Comparison of ENCODE assay signal across 9 cellular contexts in the genomic region with DNA sequence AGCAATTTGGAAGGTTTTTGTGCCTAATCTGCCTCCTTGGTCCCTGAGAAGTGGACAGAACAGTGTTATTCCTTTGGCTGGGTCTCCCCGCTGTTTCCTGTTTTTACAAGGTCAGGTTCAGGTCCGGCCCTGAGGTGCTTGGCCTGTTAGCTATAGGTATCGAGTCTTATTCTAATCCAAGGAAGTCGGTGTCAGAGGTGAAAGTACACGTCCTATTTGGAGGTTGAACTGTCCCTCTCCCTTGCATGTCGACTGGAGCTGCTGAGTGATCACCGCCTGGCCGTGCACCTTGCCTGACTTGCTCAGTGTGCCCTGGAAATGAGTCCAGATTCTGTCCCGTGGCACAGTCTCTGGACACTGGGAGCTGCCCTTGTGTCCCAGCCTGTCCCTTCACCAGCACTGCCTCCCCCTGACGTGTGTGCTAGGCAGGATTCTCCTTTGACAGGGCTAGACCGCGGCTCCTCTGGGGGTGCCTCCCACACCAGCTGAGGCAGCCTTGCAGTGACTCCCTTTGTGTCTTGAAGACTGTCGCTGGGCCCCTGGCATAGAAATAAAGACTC.
A peak's percentile ranks its signal among the peaks of the same experiment; 100 is the strongest.
DNase-seq lines count a peak whose midpoint lies in the region; ATAC-seq and TF ChIP-seq lines count a peak whose summit lies in the region.
"Had no signal": no experiment of that assay in that cellular context is flagged by ENCODE, and none has a peak within 500 bp of the region (broad histone marks: within the 10 kb centered on the region; RNA-seq: fewer than 3 reads in every experiment).

No MANE protein-coding gene starts in this region.

- no peak for TF ChIP-seq CTCF in NB4 (IDR thresholded peaks at IDR 0.05; ENCODE audit: low read depth, low read length)
- no peak for TF ChIP-seq CTCF in endodermal cell (conservative IDR thresholded peaks at IDR 0.05)
- no peak for TF ChIP-seq CTCF in GM20000 (IDR thresholded peaks at IDR 0.05; ENCODE audit: extremely low read depth, missing control alignments)

- intact Hi-C loops in naive thymus-derived CD4-positive, alpha-beta T cell (cut with micrococcal nuclease): no loop called here

- H3K9ac ChIP-seq in endodermal cell (ENCODE audit: extremely low read depth, low read length, poor library complexity, severe bottlenecking): no peak overlapping the region

- peaks cover 35% of the 10 kb centered on the region for H3K36me3 Mint-ChIP-seq in endodermal cell (ENCODE audit: low read depth)
- peaks cover 0 to 8% (median 5%) of the 10 kb centered on the region in 5 donors for H3K36me3 Mint-ChIP-seq in naive thymus-derived CD4-positive, alpha-beta T cell

- no peaks in the 10 kb centered on the region for H3K9me3 ChIP-seq in endodermal cell (ENCODE audit: control insufficient read depth, low read length)
- no peaks in the 10 kb centered on the region for H3K9me3 ChIP-seq in naive thymus-derived CD4-positive, alpha-beta T cell (ENCODE audit: control insufficient read depth in 2 of 3, low read length in 3 of 3)

- H3K4me1 ChIP-seq in endodermal cell (ENCODE audit: control insufficient read depth, insufficient read depth, low read length): peaks cover 25% of the 10 kb centered on the region
- H3K4me1 ChIP-seq in naive thymus-derived CD4-positive, alpha-beta T cell (ENCODE audit: control insufficient read depth in 2 of 2, insufficient read depth in 2 of 2, low read length in 2 of 2): peaks cover 10 to 23% of the 10 kb centered on the region in 2 donors

- peaks cover 32% of the 10 kb centered on the region for H3K4me1 Mint-ChIP-seq in endodermal cell
- H3K4me1 Mint-ChIP-seq in naive thymus-derived CD4-positive, alpha-beta T cell: peaks cover 41 to 76% (median 65%) of the 10 kb centered on the region in 7 donors

- no peaks in the 10 kb centered on the region for H3K27me3 ChIP-seq in endodermal cell (ENCODE audit: control insufficient read depth, insufficient read depth, low read length, poor library complexity, severe bottlenecking)
- no peaks in the 10 kb centered on the region for H3K27me3 ChIP-seq in naive thymus-derived CD4-positive, alpha-beta T cell (ENCODE audit: control insufficient read depth in 2 of 2, insufficient read depth in 2 of 2, low read length in 2 of 2)

- no peak for TF ChIP-seq POLR2A in NB4 (IDR thresholded peaks at IDR 0.05; ENCODE audit: extremely low read depth, insufficient read length)

- peak overlapping the region; percentile 8 for H3K27ac ChIP-seq in endodermal cell (ENCODE audit: low read depth, low read length)
- H3K27ac ChIP-seq in naive thymus-derived CD4-positive, alpha-beta T cell (ENCODE audit: low read depth, low read length): peak overlapping the region; percentile 28

- peak; percentile 25 for ATAC-seq in naive thymus-derived CD4-positive, alpha-beta T cell
- no peak for ATAC-seq in HG03045 (IDR thresholded peaks at IDR 0.05; ENCODE audit: unreplicated experiment)

- POLR2A ChIA-PET in naive thymus-derived CD4-positive, alpha-beta T cell (lab: Charles Lee): no interaction called here

- H3K4me3 Mint-ChIP-seq in endodermal cell: no peak overlapping the region
- peak overlapping the region in 4 of 10 donors; percentile 7 to 61 (median 14) for H3K4me3 Mint-ChIP-seq in naive thymus-derived CD4-positive, alpha-beta T cell

- no peaks in the 10 kb centered on the region for H3K27me3 Mint-ChIP-seq in endodermal cell (ENCODE audit: insufficient read depth)
- H3K27me3 Mint-ChIP-seq in naive thymus-derived CD4-positive, alpha-beta T cell: no peaks in the 10 kb centered on the region

- 71 to 76% methylated on average over 9 to 13 of the region's 13 CpGs for WGBS in endodermal cell (ENCODE audit: insufficient coverage in 1 of 2, insufficient read length in 1 of 2), 2 experiments

- no peaks in the 10 kb centered on the region for H3K9me3 Mint-ChIP-seq in endodermal cell
- no peaks in the 10 kb centered on the region for H3K9me3 Mint-ChIP-seq in naive thymus-derived CD4-positive, alpha-beta T cell

- CTCF ChIA-PET in naive thymus-derived CD4-positive, alpha-beta T cell (lab: Charles Lee): interaction anchor here (1.2 kb wide), 2 partner anchors 13 to 59 kb away, joined by 3 to 4 read pairs; no protein-coding TSS in a partner anchor

- peak; percentile 22 for DNase-seq in AG20443 (ENCODE audit: low spot score)
- DNase-seq in NB4 (ENCODE audit: low read depth): peak; percentile 71
- DNase-seq in endodermal cell: peak; percentile 65
- DNase-seq in naive thymus-derived CD4-positive, alpha-beta T cell: peak in 1 of 9 donors; percentile 12
- no peak for DNase-seq in GM20000 (ENCODE audit: low spot score)
- no peak for DNase-seq in NCI-H1694 (lab: John Stamatoyannopoulos, UW)
- no peak for DNase-seq in SW480 (ENCODE audit: low spot score)
- DNase-seq: foreskin fibroblast had no signal

- peaks cover 61% of the 10 kb centered on the region for H3K36me3 ChIP-seq in endodermal cell (ENCODE audit: control insufficient read depth, insufficient read depth, low read length)
- H3K36me3 ChIP-seq in naive thymus-derived CD4-positive, alpha-beta T cell (ENCODE audit: control insufficient read depth in 2 of 3, insufficient read depth in 3 of 3, low read length in 3 of 3): peaks cover 0 to 26% (median 11%) of the 10 kb centered on the region in 3 experiments

- H3K27ac Mint-ChIP-seq in endodermal cell: peak overlapping the region; percentile 86
- H3K27ac Mint-ChIP-seq in naive thymus-derived CD4-positive, alpha-beta T cell: peak overlapping the region; percentile 36 to 91 (median 72)

- H3K4me3 ChIP-seq in NB4 (ENCODE audit: low read depth, low read length) (no peak overlapping the region), endodermal cell (ENCODE audit: low read length) (no peak overlapping the region)
- no peak overlapping the region for H3K4me3 ChIP-seq in naive thymus-derived CD4-positive, alpha-beta T cell (ENCODE audit: low read length)

Comparison
In these comparisons a context has a peak if more than half of its experiments do, and no peak if none do; other contexts are left out.
1. DNase-seq: peak in AG20443 (single experiment), NB4 (single experiment) and endodermal cell (single experiment); none in GM20000 (single experiment), NCI-H1694 (single experiment) and SW480 (single experiment).